ENCODE assay signal across 7 cellular contexts in the genomic region with DNA sequence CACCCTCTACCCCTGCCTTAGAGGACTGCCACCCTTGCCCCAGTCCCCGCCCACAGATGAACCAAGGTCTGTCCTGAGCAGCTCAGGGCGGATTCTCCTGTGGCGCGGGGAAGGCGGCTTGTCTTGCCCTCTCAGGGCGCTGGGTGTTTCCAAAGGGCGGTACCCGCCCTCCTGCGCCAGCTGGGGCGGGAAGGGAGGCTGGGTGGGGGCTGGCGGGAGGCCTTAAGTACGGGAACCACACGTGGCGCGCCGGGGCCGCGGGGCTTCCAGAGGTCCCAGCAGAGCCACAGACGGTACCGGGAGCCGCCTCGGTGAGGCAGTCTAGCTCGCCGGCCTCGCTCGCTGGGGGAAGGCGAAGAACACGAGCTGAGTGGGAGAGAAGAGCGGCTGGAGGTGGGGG.
DNase-seq lines count a peak whose midpoint lies in the region; ATAC-seq, FAIRE-seq and TF ChIP-seq lines count a peak whose summit lies in the region.

No MANE protein-coding gene starts in this region.

- H4K8ac ChIP-seq in mesenchymal stem cell (ENCODE audit: low read length) = no peak overlapping the region

- H3K4me3 ChIP-seq in astrocyte (ENCODE audit: insufficient read depth, low read depth, low read length) = no peak overlapping the region
- H3K4me3 ChIP-seq in mesenchymal stem cell (ENCODE audit: insufficient read depth in 1 of 2, low read depth in 1 of 2, low read length in 2 of 2) = no peak overlapping the region
- peak overlapping the region in 1 of 2 donors; percentile 20 for H3K4me3 ChIP-seq in testis

- H2BK12ac ChIP-seq in mesenchymal stem cell (ENCODE audit: low read length in 2 of 2) = no peak overlapping the region

- H3K4me1 ChIP-seq in astrocyte (ENCODE audit: insufficient read depth, low read length) = peaks cover 16% of the 10 kb centered on the region
- no peaks in the 10 kb centered on the region for H3K4me1 ChIP-seq in mesenchymal stem cell (ENCODE audit: control insufficient read depth, insufficient read depth, low read depth, low read length)
- no peaks in the 10 kb centered on the region for H3K4me1 ChIP-seq in testis

- no peak for TF ChIP-seq POLR2A in testis (IDR thresholded peaks at IDR 0.05)

- no peak for FAIRE-seq in astrocyte (lab: Jason Lieb, UNC)

- intact Hi-C loops in testis (cut with DNase I; ENCODE audit: low total_unique reads) = no loop called here

- H3K14ac ChIP-seq in mesenchymal stem cell (ENCODE audit: low read length in 2 of 2) = no peak overlapping the region

- no peak overlapping the region for H3K4me3 Mint-ChIP-seq in astrocyte (ENCODE audit: unreplicated experiment)

- H3K23ac ChIP-seq in mesenchymal stem cell (ENCODE audit: low read length in 2 of 2) = no peak overlapping the region

- no peaks in the 10 kb centered on the region for H3K79me2 ChIP-seq in astrocyte (ENCODE audit: insufficient read depth, low read length)

- peaks cover 2% of the 10 kb centered on the region for H3K9me3 Mint-ChIP-seq in astrocyte (ENCODE audit: unreplicated experiment)

- H2BK120ac ChIP-seq in mesenchymal stem cell (ENCODE audit: low read depth, low read length) = no peak overlapping the region

- H4K91ac ChIP-seq in mesenchymal stem cell (ENCODE audit: low read length) = no peak overlapping the region

- H3K4ac ChIP-seq in mesenchymal stem cell (ENCODE audit: low read depth in 1 of 2, low read length in 2 of 2) = no peak overlapping the region

- TF ChIP-seq CTCF in astrocyte (IDR thresholded peaks at IDR 0.05; ENCODE audit: insufficient read depth, low read depth, low read length) = no peak
- no peak for TF ChIP-seq CTCF in testis (IDR thresholded peaks at IDR 0.05)

- H4K20me1 ChIP-seq in astrocyte (ENCODE audit: insufficient read depth, low read length) = no peaks in the 10 kb centered on the region

- no peak overlapping the region for H3K27ac Mint-ChIP-seq in astrocyte (ENCODE audit: unreplicated experiment)

- H2BK5ac ChIP-seq in mesenchymal stem cell (ENCODE audit: low read depth, low read length, poor library complexity, severe bottlenecking) = no peak overlapping the region

- ATAC-seq in HG03457 (IDR thresholded peaks at IDR 0.05; ENCODE audit: unreplicated experiment) = no peak

- no peak overlapping the region for H3K4me2 ChIP-seq in astrocyte (ENCODE audit: low read length)
- H3K4me2 ChIP-seq in mesenchymal stem cell (ENCODE audit: low read length, poor library complexity, severe bottlenecking) = no peak overlapping the region

- 7% methylated on average over 19 of the region's 29 CpGs for WGBS in mesenchymal stem cell
- 28 to 36% methylated on average over 5 to 18 of the region's 29 CpGs for WGBS in testis, 2 donors

- H3K36me3 ChIP-seq in astrocyte (ENCODE audit: insufficient read depth, low read length) = no peaks in the 10 kb centered on the region
- H3K36me3 ChIP-seq in mesenchymal stem cell (ENCODE audit: control insufficient read depth in 1 of 2, insufficient read depth in 2 of 2, low read depth in 1 of 2, low read length in 2 of 2) = no peaks in the 10 kb centered on the region
- H3K36me3 ChIP-seq in testis (ENCODE audit: low read depth, missing control alignments) = no peaks in the 10 kb centered on the region

- H3K27ac ChIP-seq in astrocyte (ENCODE audit: low read depth, low read length) (no peak overlapping the region), mesenchymal stem cell (ENCODE audit: low read length, poor library complexity, severe bottlenecking) (no peak overlapping the region), testis (no peak overlapping the region)

- H3K27me3 ChIP-seq in astrocyte (ENCODE audit: insufficient read depth, low read length) (peaks cover 30% of the 10 kb centered on the region), mesenchymal stem cell (ENCODE audit: control insufficient read depth in 1 of 2, insufficient read depth in 1 of 2, low read length in 2 of 2) (peaks cover 21 to 82% of the 10 kb centered on the region in 2 experiments), testis (no peaks in the 10 kb centered on the region)

- peaks cover 21% of the 10 kb centered on the region for H3K4me1 Mint-ChIP-seq in astrocyte (ENCODE audit: low read depth, unreplicated experiment)

- H3K9ac ChIP-seq in astrocyte (ENCODE audit: low read length) (no peak overlapping the region), mesenchymal stem cell (ENCODE audit: low read length) (no peak overlapping the region)

- H3K9me3 ChIP-seq in astrocyte (ENCODE audit: insufficient read depth, low read depth, low read length) (no peaks in the 10 kb centered on the region), mesenchymal stem cell (ENCODE audit: control insufficient read depth, low read length) (no peaks in the 10 kb centered on the region), testis (no peaks in the 10 kb centered on the region)

- peaks cover 36% of the 10 kb centered on the region for H3K27me3 Mint-ChIP-seq in astrocyte (ENCODE audit: low read depth, unreplicated experiment)

- H2BK15ac ChIP-seq in mesenchymal stem cell (ENCODE audit: low read depth, poor library complexity, severe bottlenecking) = peak overlapping the region; percentile 1

- no peaks in the 10 kb centered on the region for H3K79me1 ChIP-seq in mesenchymal stem cell (replicated peaks; ENCODE audit: low read length, poor library complexity, severe bottlenecking)

- H3K18ac ChIP-seq in mesenchymal stem cell (ENCODE audit: low read depth in 1 of 2, low read length in 2 of 2) = no peak overlapping the region

- DNase-seq in T-helper 9 cell (peak; percentile 12), astrocyte (ENCODE audit: low read depth) (no peak), mesenchymal stem cell (no peak), testis (peak; percentile 38), cortex of kidney (lab: John Stamatoyannopoulos, UW) (no peak), SW 1271 (lab: John Stamatoyannopoulos, UW) (no peak)

- H2AK5ac ChIP-seq in mesenchymal stem cell (ENCODE audit: low read length, severe bottlenecking) = no peak overlapping the region

- H2AFZ ChIP-seq in astrocyte (ENCODE audit: low read depth, low read length) (peak overlapping the region; percentile 10), mesenchymal stem cell (ENCODE audit: low read depth, low read length) (no peak overlapping the region)

- H3K36me3 Mint-ChIP-seq in astrocyte (ENCODE audit: low read depth, unreplicated experiment) = no peaks in the 10 kb centered on the region

Comparison
In these comparisons a context has a peak if more than half of its experiments do, and no peak if none do; other contexts are left out.
1. DNase-seq: peak in T-helper 9 cell (single experiment) and testis (single experiment); none in astrocyte (single experiment), mesenchymal stem cell (single experiment), cortex of kidney (single experiment) and SW 1271 (0 of 2).